ENCODE assay signal across 10 cellular contexts in the genomic region with DNA sequence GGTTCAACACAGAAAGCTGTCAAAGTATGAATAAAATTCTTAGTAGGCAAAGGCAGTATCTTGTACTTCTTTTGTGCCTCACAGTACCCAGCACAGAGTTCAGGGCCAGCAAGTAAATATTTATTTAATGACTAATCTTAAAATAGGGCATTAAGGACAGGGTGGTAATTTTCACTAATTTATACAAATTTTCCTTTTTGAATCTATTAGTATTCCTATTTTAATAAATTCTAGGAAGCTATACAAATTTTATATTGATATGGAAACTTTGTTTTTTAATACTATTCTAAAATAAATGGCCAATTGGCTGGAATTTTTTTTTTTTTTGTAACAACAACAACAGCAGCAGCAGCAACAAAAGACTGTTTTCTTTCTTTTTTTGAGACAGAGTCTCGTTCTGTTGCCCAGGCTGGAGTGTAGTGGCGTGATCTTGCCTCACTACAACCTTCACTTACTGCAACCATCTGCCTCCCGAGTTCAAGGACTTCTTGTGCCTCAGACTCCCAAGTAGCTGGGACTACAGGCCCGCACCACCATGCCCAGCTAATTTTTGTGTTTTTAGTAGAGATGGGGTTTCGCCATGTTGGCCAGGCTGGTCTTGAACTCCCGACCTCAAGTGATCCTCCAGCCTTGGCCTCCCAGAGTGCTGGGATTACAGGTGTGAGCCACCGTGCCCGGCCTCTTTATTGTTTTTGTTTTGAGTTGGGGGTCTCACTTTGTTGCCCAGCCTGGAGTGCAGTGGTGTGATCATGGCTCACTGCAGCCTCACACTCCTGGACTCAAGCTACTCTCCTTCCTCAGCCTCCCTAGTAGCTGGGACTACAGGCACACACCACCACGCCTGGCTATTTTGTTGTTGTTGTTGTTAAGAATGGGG.
DNase-seq lines count a peak whose midpoint lies in the region; ATAC-seq and TF ChIP-seq lines count a peak whose summit lies in the region.
"Had no signal": no experiment of that assay in that cellular context is flagged by ENCODE, and none has a peak within 500 bp of the region (broad histone marks: within the 10 kb centered on the region; RNA-seq: fewer than 3 reads in every experiment).

No MANE protein-coding gene starts in this region.

- no peak overlapping the region for H3K9ac ChIP-seq in GM23248

- H2AFZ ChIP-seq in GM23248 (no peak overlapping the region), hepatocyte (no peak overlapping the region)

- no peaks in the 10 kb centered on the region for H3K27me3 Mint-ChIP-seq in activated naive CD8-positive, alpha-beta T cell

- H3K4me2 ChIP-seq in GM23248 (ENCODE audit: unreplicated experiment): no peak overlapping the region
- H3K4me2 ChIP-seq in hepatocyte: peak overlapping the region; percentile 46

- H3K27ac Mint-ChIP-seq in activated naive CD8-positive, alpha-beta T cell: peak overlapping the region; percentile 86
- H3K27ac Mint-ChIP-seq in stimulated activated effector memory CD8-positive, alpha-beta T cell treated with anti-CD3 and anti-CD28 coated beads, Interleukin-12 subunit alpha, Interleukin-12 subunit beta, amount 100 ng/mL, for 72 hours: peak overlapping the region; percentile 64

- in situ Hi-C loops in GM23248 (cut with MboI): no loop called here

- H4K20me1 ChIP-seq in GM23248 (ENCODE audit: insufficient read depth) (no peaks in the 10 kb centered on the region), hepatocyte (ENCODE audit: insufficient read depth, poor library complexity, severe bottlenecking) (no peaks in the 10 kb centered on the region)

- ATAC-seq in stimulated activated effector memory CD8-positive, alpha-beta T cell treated with anti-CD3 and anti-CD28 coated beads, Interleukin-12 subunit alpha, Interleukin-12 subunit beta, amount 100 ng/mL, for 72 hours: no peak

- 88 to 90% methylated on average over 9 of the region's 9 CpGs for whole genome bisulfite sequencing in GM23248 (ENCODE audit: low coverage in 1 of 2, low lambda C conversion rate in 2 of 2, missing lambda C conversion rate in 2 of 2), 2 experiments
- WGBS in hepatocyte (ENCODE audit: low lambda C conversion rate, missing lambda C conversion rate): 96% methylated on average over 9 of the region's 9 CpGs

- H3K27ac ChIP-seq in GM23248 (no peak overlapping the region), hepatocyte (peak overlapping the region; percentile 70)

- no peaks in the 10 kb centered on the region for H3K9me3 Mint-ChIP-seq in activated naive CD8-positive, alpha-beta T cell (ENCODE audit: low read depth)
- H3K9me3 Mint-ChIP-seq in stimulated activated effector memory CD8-positive, alpha-beta T cell treated with anti-CD3 and anti-CD28 coated beads, Interleukin-12 subunit alpha, Interleukin-12 subunit beta, amount 100 ng/mL, for 72 hours: no peaks in the 10 kb centered on the region

- H3K4me3 ChIP-seq in GM23248: no peak overlapping the region
- H3K4me3 ChIP-seq in hepatocyte: no peak overlapping the region

- peak overlapping the region; percentile 79 for H3K4me3 Mint-ChIP-seq in activated naive CD8-positive, alpha-beta T cell
- no peak overlapping the region for H3K4me3 Mint-ChIP-seq in stimulated activated effector memory CD8-positive, alpha-beta T cell treated with anti-CD3 and anti-CD28 coated beads, Interleukin-12 subunit alpha, Interleukin-12 subunit beta, amount 100 ng/mL, for 72 hours

- H3K9me3 ChIP-seq in GM23248 (ENCODE audit: low read depth): no peaks in the 10 kb centered on the region
- H3K9me3 ChIP-seq in hepatocyte (ENCODE audit: low read depth): no peaks in the 10 kb centered on the region

- H3K9me2 ChIP-seq in GM23248 (ENCODE audit: insufficient read depth): no peaks in the 10 kb centered on the region
- no peaks in the 10 kb centered on the region for H3K9me2 ChIP-seq in hepatocyte (replicated peaks; ENCODE audit: insufficient read depth)

- H3K79me2 ChIP-seq in GM23248 (ENCODE audit: insufficient read depth): no peaks in the 10 kb centered on the region
- H3K79me2 ChIP-seq in hepatocyte: no peaks in the 10 kb centered on the region

- H3K27me3 ChIP-seq in GM23248 (replicated peaks; ENCODE audit: insufficient read depth): no peaks in the 10 kb centered on the region
- H3K27me3 ChIP-seq in hepatocyte: no peaks in the 10 kb centered on the region

- H3F3A ChIP-seq in GM23248 (ENCODE audit: insufficient read depth): peaks cover 39% of the 10 kb centered on the region

- TF ChIP-seq CTCF in hepatocyte (IDR thresholded peaks at IDR 0.05; ENCODE audit: poor library complexity): no peak

- H3K4me1 Mint-ChIP-seq in activated naive CD8-positive, alpha-beta T cell (ENCODE audit: low read depth): peaks cover 76% of the 10 kb centered on the region
- H3K4me1 Mint-ChIP-seq in stimulated activated effector memory CD8-positive, alpha-beta T cell treated with anti-CD3 and anti-CD28 coated beads, Interleukin-12 subunit alpha, Interleukin-12 subunit beta, amount 100 ng/mL, for 72 hours: peaks cover 61% of the 10 kb centered on the region

- DNase-seq in GM23248 (peak; percentile 30), hepatocyte (ENCODE audit: low spot score) (no peak), NK-92 (lab: John Stamatoyannopoulos, UW; ENCODE audit: unreplicated experiment) (no peak), 8988T (no peak), amniotic stem cell (lab: John Stamatoyannopoulos, UW) (no peak)
- DNase-seq in stimulated activated effector memory CD8-positive, alpha-beta T cell treated with anti-CD3 and anti-CD28 coated beads, Interleukin-12 subunit alpha, Interleukin-12 subunit beta, amount 100 ng/mL, for 72 hours (ENCODE audit: low spot score in 2 of 2): no peak
- no peak for DNase-seq in stimulated activated CD4-positive, alpha-beta T cell treated with anti-CD3 and anti-CD28 coated beads, Interleukin-4, amount 100 ng/mL, for 4 hours
- DNase-seq: retina, trophoblast cell had no signal

- H3K4me1 ChIP-seq in GM23248 (ENCODE audit: insufficient read depth): peaks cover 39% of the 10 kb centered on the region
- H3K4me1 ChIP-seq in hepatocyte (ENCODE audit: insufficient read depth): peaks cover 35% of the 10 kb centered on the region

- H3K36me3 ChIP-seq in GM23248 (ENCODE audit: low read depth): no peaks in the 10 kb centered on the region
- no peaks in the 10 kb centered on the region for H3K36me3 ChIP-seq in hepatocyte (replicated peaks; ENCODE audit: insufficient read depth, low read depth)

- H3K36me3 Mint-ChIP-seq in activated naive CD8-positive, alpha-beta T cell: peaks cover 11% of the 10 kb centered on the region
- H3K36me3 Mint-ChIP-seq in stimulated activated effector memory CD8-positive, alpha-beta T cell treated with anti-CD3 and anti-CD28 coated beads, Interleukin-12 subunit alpha, Interleukin-12 subunit beta, amount 100 ng/mL, for 72 hours: peaks cover 6% of the 10 kb centered on the region
